Comparison of ENCODE assay signal across 20 cellular contexts in genomic region chr6:48817714-48818113, GRCh38.
DNase-seq lines count a peak whose midpoint lies in the region; FAIRE-seq and TF ChIP-seq lines count a peak whose summit lies in the region.
"Had no signal": no experiment of that assay in that cellular context is flagged by ENCODE, and none has a peak within 500 bp of the region (broad histone marks: within the 10 kb centered on the region; RNA-seq: fewer than 3 reads in every experiment).

No MANE protein-coding gene starts in this region.

- no peaks in the 10 kb centered on the region for H3K27me3 ChIP-seq in bronchial epithelial cell (ENCODE audit: control insufficient read depth, insufficient read depth, low read length)
- H3K27me3 ChIP-seq: body of pancreas, neutrophil, right lobe of liver had no signal

- H3K36me3 ChIP-seq in bronchial epithelial cell (ENCODE audit: control insufficient read depth, insufficient read depth, low read length), result no peaks in the 10 kb centered on the region
- H3K36me3 ChIP-seq: neutrophil, right lobe of liver had no signal

- TF ChIP-seq CTCF in bronchial epithelial cell (IDR thresholded peaks at IDR 0.05; ENCODE audit: insufficient read depth, low read length, severe bottlenecking), result no peak

- FAIRE-seq in bronchial epithelial cell (lab: Jason Lieb, UNC) (peak; percentile 86), islet of Langerhans (lab: Jason Lieb, UNC) (peak; percentile 95)
- FAIRE-seq: GM12878, RCC 7860 had no signal

- DNase-seq in AG20443 (ENCODE audit: low spot score) (peak; percentile 18), LHCN-M2 (ENCODE audit: low read depth) (peak; percentile 72), bronchial epithelial cell (ENCODE audit: low read depth) (peak; percentile 90), foreskin melanocyte (no peak), NCI-H2196 treated with DMSO at 0.1 percent for 48 hours (lab: John Stamatoyannopoulos, UW; ENCODE audit: unreplicated experiment) (no peak), NCI-H526 (lab: John Stamatoyannopoulos, UW) (no peak)
- no peak for DNase-seq in activated CD4-positive, alpha-beta T cell treated with anti-CD3 and anti-CD28 coated beads, Interleukin-2, amount 50 U/mL, for 48 hours
- DNase-seq: activated CD4-positive, alpha-beta T cell treated with anti-CD3 and anti-CD28 coated beads, Interleukin-2, amount 50 U/mL, for 1 hour; activated naive CD4-positive, alpha-beta T cell treated with Interleukin-2 at 50 U/mL for 16 hours; body of pancreas; CD8-positive, alpha-beta T cell; hippocampal formation; kidney glomerular epithelial cell; NCI-H2081; NCI-H526 treated with DMSO at 0.1 percent for 48 hours; right lobe of liver had no signal

- H3K4me3 ChIP-seq in bronchial epithelial cell (ENCODE audit: low read depth, low read length), result no peak overlapping the region
- H3K4me3 ChIP-seq: body of pancreas, GM12878, right lobe of liver had no signal

Comparison
In these comparisons a context has a peak if more than half of its experiments do, and no peak if none do; other contexts are left out.
1. DNase-seq: peak in AG20443 (single experiment), LHCN-M2 (single experiment) and bronchial epithelial cell (single experiment); none in foreskin melanocyte (single experiment), NCI-H2196 treated with DMSO at 0.1 percent for 48 hours (single experiment), NCI-H526 (0 of 2) and activated CD4-positive, alpha-beta T cell treated with anti-CD3 and anti-CD28 coated beads, Interleukin-2, amount 50 U/mL, for 48 hours (0 of 2).